15 cellular contexts compared by ENCODE assay signal in the genomic region with DNA sequence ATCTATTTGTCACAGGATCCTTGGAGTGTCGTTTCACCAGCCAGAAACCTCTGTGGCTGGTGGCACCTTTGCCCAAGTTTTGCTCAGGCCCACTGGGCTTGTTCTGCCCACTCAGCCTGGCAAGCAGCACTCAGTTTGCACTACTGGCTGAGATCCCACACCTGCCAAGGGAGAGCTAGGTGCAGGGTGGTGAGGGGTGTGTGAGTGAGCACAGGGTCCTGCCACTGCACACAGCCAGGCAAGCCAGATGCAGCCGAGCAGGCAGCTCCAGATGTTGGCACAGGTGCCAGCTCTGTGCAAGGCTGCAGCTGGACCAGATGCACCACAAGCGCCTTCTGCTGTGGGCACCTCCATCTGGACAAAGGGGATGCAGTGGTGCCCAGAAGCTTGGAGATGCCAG.
DNase-seq lines count a peak whose midpoint lies in the region; ATAC-seq and TF ChIP-seq lines count a peak whose summit lies in the region.
"Had no signal": no experiment of that assay in that cellular context is flagged by ENCODE, and none has a peak within 500 bp of the region (broad histone marks: within the 10 kb centered on the region; RNA-seq: fewer than 3 reads in every experiment).

No MANE protein-coding gene starts in this region.

- H3K27ac ChIP-seq in spleen = no peak overlapping the region
- no peak overlapping the region for H3K27ac ChIP-seq in PC-9
- H3K27ac ChIP-seq in sigmoid colon = no peak overlapping the region
- H3K27ac ChIP-seq: HL-60 had no signal

- no peaks in the 10 kb centered on the region for H4K20me1 ChIP-seq in PC-9 (ENCODE audit: insufficient read depth)
- H4K20me1 ChIP-seq: BLaER1 treated with 17β-estradiol and CSF1 and Interleukin-3, amounts not matched to agents 10 nM and 100 nM had no signal

- no peaks in the 10 kb centered on the region for H3K27me3 Mint-ChIP-seq in activated naive CD4-positive, alpha-beta T cell treated with anti-CD3 and anti-CD28 coated beads for 36 hours (ENCODE audit: low read depth)
- H3K27me3 Mint-ChIP-seq in activated naive CD4-positive, alpha-beta T cell treated with anti-CD3 and anti-CD28 coated beads, Interleukin-2, amount 10 ng/mL, durations not matched to agents 7 days and 5 days = no peaks in the 10 kb centered on the region
- H3K27me3 Mint-ChIP-seq: CD4-positive, CD25-positive, alpha-beta regulatory T cell had no signal

- no TSS peak for BruUV-seq in PC-9 (replicated peaks; lab: Mats Ljungman, UMichigan)

- no peak overlapping the region for H3K4me3 Mint-ChIP-seq in activated naive CD4-positive, alpha-beta T cell treated with anti-CD3 and anti-CD28 coated beads for 36 hours
- no peak overlapping the region for H3K4me3 Mint-ChIP-seq in activated naive CD4-positive, alpha-beta T cell treated with anti-CD3 and anti-CD28 coated beads, Interleukin-2, amount 10 ng/mL, durations not matched to agents 7 days and 5 days
- H3K4me3 Mint-ChIP-seq: CD4-positive, CD25-positive, alpha-beta regulatory T cell; H9 had no signal

- no peak for TF ChIP-seq CTCF in spleen (IDR thresholded peaks at IDR 0.05 in 8 of 11, conservative IDR thresholded peaks at IDR 0.05 in 3 of 11)
- TF ChIP-seq CTCF in PC-9 (conservative IDR thresholded peaks at IDR 0.05) = no peak
- no peak for TF ChIP-seq CTCF in sigmoid colon (IDR thresholded peaks at IDR 0.05)

- no peaks in the 10 kb centered on the region for H3K27me3 ChIP-seq in spleen (replicated peaks in 1 of 7)
- no peaks in the 10 kb centered on the region for H3K27me3 ChIP-seq in PC-9 (ENCODE audit: insufficient read depth, low read depth)
- no peaks in the 10 kb centered on the region for H3K27me3 ChIP-seq in sigmoid colon
- H3K27me3 ChIP-seq: BLaER1 treated with 17β-estradiol and CSF1 and Interleukin-3, amounts not matched to agents 10 nM and 100 nM had no signal

- peak; percentile 20 for ATAC-seq in esophagus mucosa
- ATAC-seq: GM12878 had no signal

- intact Hi-C loops in activated naive CD4-positive, alpha-beta T cell treated with anti-CD3 and anti-CD28 coated beads for 36 hours (cut with micrococcal nuclease) = no loop called here
- intact Hi-C loops in spleen (cut with DNase I; ENCODE audit: low total_unique reads) = no loop called here
- intact Hi-C loops in PC-9 (cut with micrococcal nuclease; ENCODE audit: unreplicated experiment) = no loop called here
- intact Hi-C loops in sigmoid colon (cut with DNase I) = no loop called here

- H3K4me3 ChIP-seq in spleen (no peak overlapping the region), PC-9 (no peak overlapping the region), sigmoid colon (no peak overlapping the region)
- H3K4me3 ChIP-seq: BLaER1 treated with 17β-estradiol and CSF1 and Interleukin-3, amounts not matched to agents 10 nM and 100 nM; GM12878 had no signal

- POLR2A ChIA-PET in PC-9 (lab: Charles Lee; ENCODE audit: unreplicated experiment) = interaction anchor here (0.6 kb wide), 1 partner anchor 19 kb away, joined by 4 read pairs; no protein-coding TSS in a partner anchor

- TF ChIP-seq POLR2A in spleen (IDR thresholded peaks at IDR 0.05) (no peak), sigmoid colon (IDR thresholded peaks at IDR 0.05) (no peak)

- H3K4me1 ChIP-seq in spleen = no peaks in the 10 kb centered on the region
- H3K4me1 ChIP-seq in PC-9 (replicated peaks; ENCODE audit: insufficient read depth) = no peaks in the 10 kb centered on the region
- H3K4me1 ChIP-seq in sigmoid colon = peaks cover 0 to 10% (median 3%) of the 10 kb centered on the region in 4 donors

- DNase-seq in activated naive CD4-positive, alpha-beta T cell treated with anti-CD3 and anti-CD28 coated beads for 36 hours = no peak
- DNase-seq in activated naive CD4-positive, alpha-beta T cell treated with anti-CD3 and anti-CD28 coated beads, Interleukin-2, amount 10 ng/mL, durations not matched to agents 7 days and 5 days = no peak
- DNase-seq in spleen = peak; percentile 62
- DNase-seq in stimulated activated CD4-positive, alpha-beta T cell treated with anti-CD3 and anti-CD28 coated beads, Interleukin-2, amount 100 ng/mL, for 24 hours = no peak
- DNase-seq in PC-9 = no peak
- DNase-seq in sigmoid colon = no peak
- DNase-seq: ACHN; CD4-positive, CD25-positive, alpha-beta regulatory T cell; DMS79; GOT3; H9 had no signal

- H3K9me2 ChIP-seq in PC-9 (ENCODE audit: insufficient read depth) = peaks cover 6% of the 10 kb centered on the region; the same call in 1 of the 2 replicates

- TF ChIP-seq EP300 in sigmoid colon (IDR thresholded peaks at IDR 0.05) = no peak

- no peaks in the 10 kb centered on the region for H3K36me3 Mint-ChIP-seq in activated naive CD4-positive, alpha-beta T cell treated with anti-CD3 and anti-CD28 coated beads for 36 hours (ENCODE audit: low read depth)
- no peaks in the 10 kb centered on the region for H3K36me3 Mint-ChIP-seq in activated naive CD4-positive, alpha-beta T cell treated with anti-CD3 and anti-CD28 coated beads, Interleukin-2, amount 10 ng/mL, durations not matched to agents 7 days and 5 days
- H3K36me3 Mint-ChIP-seq: CD4-positive, CD25-positive, alpha-beta regulatory T cell had no signal

- no peaks in the 10 kb centered on the region for H3K4me1 Mint-ChIP-seq in activated naive CD4-positive, alpha-beta T cell treated with anti-CD3 and anti-CD28 coated beads for 36 hours (ENCODE audit: low read depth)
- H3K4me1 Mint-ChIP-seq in activated naive CD4-positive, alpha-beta T cell treated with anti-CD3 and anti-CD28 coated beads, Interleukin-2, amount 10 ng/mL, durations not matched to agents 7 days and 5 days = no peaks in the 10 kb centered on the region
- H3K4me1 Mint-ChIP-seq: CD4-positive, CD25-positive, alpha-beta regulatory T cell; H9 had no signal

- CTCF ChIA-PET in activated naive CD4-positive, alpha-beta T cell treated with anti-CD3 and anti-CD28 coated beads for 36 hours (lab: Charles Lee) = no interaction called here
- CTCF ChIA-PET in activated naive CD4-positive, alpha-beta T cell treated with anti-CD3 and anti-CD28 coated beads, Interleukin-2, amount 10 ng/mL, durations not matched to agents 7 days and 5 days (lab: Charles Lee) = no interaction called here
- CTCF ChIA-PET in PC-9 (lab: Charles Lee) = no interaction called here

- peak overlapping the region; percentile 6 for H3K27ac Mint-ChIP-seq in activated naive CD4-positive, alpha-beta T cell treated with anti-CD3 and anti-CD28 coated beads for 36 hours
- no peak overlapping the region for H3K27ac Mint-ChIP-seq in activated naive CD4-positive, alpha-beta T cell treated with anti-CD3 and anti-CD28 coated beads, Interleukin-2, amount 10 ng/mL, durations not matched to agents 7 days and 5 days
- H3K27ac Mint-ChIP-seq: CD4-positive, CD25-positive, alpha-beta regulatory T cell; H9 had no signal

- no peaks in the 10 kb centered on the region for H3K79me2 ChIP-seq in PC-9 (ENCODE audit: low read depth)

- peaks cover 10% of the 10 kb centered on the region; the same call in 1 of the 2 replicates for H3F3A ChIP-seq in PC-9 (ENCODE audit: insufficient read depth, low read depth)

- H3K36me3 ChIP-seq in spleen (no peaks in the 10 kb centered on the region), PC-9 (ENCODE audit: low read depth) (no peaks in the 10 kb centered on the region), sigmoid colon (no peaks in the 10 kb centered on the region)
- H3K36me3 ChIP-seq: BLaER1 treated with 17β-estradiol and CSF1 and Interleukin-3, amounts not matched to agents 10 nM and 100 nM had no signal

- no peak overlapping the region for H3K4me2 ChIP-seq in PC-9

- no peak overlapping the region for H2AFZ ChIP-seq in PC-9

- 47 to 85% (median 80%) methylated on average over 2 to 3 of the region's 3 CpGs for WGBS in spleen, 5 donors
- 82 to 85% methylated on average over 3 of the region's 3 CpGs for WGBS in sigmoid colon, 2 donors

- no peaks in the 10 kb centered on the region for H3K9me3 Mint-ChIP-seq in activated naive CD4-positive, alpha-beta T cell treated with anti-CD3 and anti-CD28 coated beads for 36 hours
- no peaks in the 10 kb centered on the region for H3K9me3 Mint-ChIP-seq in activated naive CD4-positive, alpha-beta T cell treated with anti-CD3 and anti-CD28 coated beads, Interleukin-2, amount 10 ng/mL, durations not matched to agents 7 days and 5 days
- H3K9me3 Mint-ChIP-seq: CD4-positive, CD25-positive, alpha-beta regulatory T cell; H9 had no signal

- no peaks in the 10 kb centered on the region for H3K9me3 ChIP-seq in spleen
- peaks cover 6% of the 10 kb centered on the region; the same call in 1 of the 2 replicates for H3K9me3 ChIP-seq in PC-9 (ENCODE audit: insufficient read depth, low read depth)
- no peaks in the 10 kb centered on the region for H3K9me3 ChIP-seq in sigmoid colon
- H3K9me3 ChIP-seq: BLaER1 treated with 17β-estradiol and CSF1 and Interleukin-3, amounts not matched to agents 10 nM and 100 nM had no signal
